In genomic region chr19:18592732-18593131, GRCh38 we compare ENCODE assay signal across 4 cellular contexts. TPM values are rescaled to one million over a fixed set of nuclear protein-coding genes. Genes with fewer than 3 reads are reported as not detected.
"Had no signal": no experiment of that assay in that cellular context is flagged by ENCODE, and none has a peak within 500 bp of the region (broad histone marks: within the 10 kb centered on the region; RNA-seq: fewer than 3 reads in every experiment).

No MANE protein-coding gene starts in this region.

RNA-seq across cellular contexts. Expression of gene CRLF1, which starts 13.9 kb away (rescaled TPM):
- total RNA-seq: endothelial cell of umbilical vein; naive thymus-derived CD8-positive, alpha-beta T cell had no signal

RNA-seq across cellular contexts. Expression of gene TMEM59L, which starts 19.9 kb away (rescaled TPM):
- total RNA-seq: foreskin keratinocyte; left lobe of liver; naive thymus-derived CD8-positive, alpha-beta T cell had no signal
- polyA plus RNA-seq: foreskin keratinocyte had no signal
